Comparison of ENCODE assay signal across 8 cellular contexts in genomic region chr20:49534314-49534713, GRCh38.
DNase-seq lines count a peak whose midpoint lies in the region; ATAC-seq and TF ChIP-seq lines count a peak whose summit lies in the region.

No MANE protein-coding gene starts in this region.

- peaks cover 52% of the 10 kb centered on the region for H3K36me3 Mint-ChIP-seq in nephron (ENCODE audit: low read depth)

- peak; percentile 84 for DNase-seq in DMS114 treated with DMSO at 0.1 percent for 48 hours (lab: John Stamatoyannopoulos, UW; ENCODE audit: unreplicated experiment)
- DNase-seq in HS-27A (ENCODE audit: low read depth): peak; percentile 62
- peak; percentile 12 for DNase-seq in NOMO-1 treated with dmso at 0.1 percent for 144 hours (lab: John Stamatoyannopoulos, UW; ENCODE audit: unreplicated experiment)
- DNase-seq in activated CD8-positive, alpha-beta memory T cell treated with anti-CD3 and anti-CD28 coated beads, Interleukin-2, amount 50 U/mL, for 4 hours: peak; percentile 54
- peak; percentile 40 to 65 for DNase-seq in erythroblast (lab: John Stamatoyannopoulos, UW)
- peak; percentile 21 for DNase-seq in stromal cell of bone marrow (ENCODE audit: low read depth)

- no peaks in the 10 kb centered on the region for H3K9me3 Mint-ChIP-seq in nephron

- H3K4me3 Mint-ChIP-seq in nephron: no peak overlapping the region

- TF ChIP-seq CTCF in nephron (IDR thresholded peaks at IDR 0.05; ENCODE audit: unreplicated experiment in 3 of 3): peak; percentile 82 to 88 (median 85)

- no peaks in the 10 kb centered on the region for H3K4me1 Mint-ChIP-seq in nephron

- no peak overlapping the region for H3K27ac Mint-ChIP-seq in nephron

- no peak for TF ChIP-seq POLR2A in erythroblast (IDR thresholded peaks at IDR 0.05; ENCODE audit: low read length)

- H3K27me3 Mint-ChIP-seq in nephron (ENCODE audit: low read depth): peaks cover 4% of the 10 kb centered on the region

- no peak for ATAC-seq in HG02970 (IDR thresholded peaks at IDR 0.05; ENCODE audit: low FRiP score, unreplicated experiment)

Comparison
In these comparisons a context has a peak if more than half of its experiments do, and no peak if none do; other contexts are left out.
1. DNase-seq: peak in every context shown above with its lines; median percentile 84 in DMS114 treated with DMSO at 0.1 percent for 48 hours; 62 in HS-27A; 54 in activated CD8-positive, alpha-beta memory T cell treated with anti-CD3 and anti-CD28 coated beads, Interleukin-2, amount 50 U/mL, for 4 hours; 52 in erythroblast; 21 in stromal cell of bone marrow; 12 in NOMO-1 treated with dmso at 0.1 percent for 144 hours.